In genomic region chr17:79803997-79804855, GRCh38 we compare ENCODE assay signal across 1 cellular context.
TF ChIP-seq lines count a peak whose summit lies in the region.

No MANE protein-coding gene starts in this region.

TF ChIP-seq in WTC11, 78 proteins besides CTCF, POLR2A, EP300 and RAD21 (continued from another document):
- TF ChIP-seq FOXP4 (CRISPR knock-in tag; IDR thresholded peaks at IDR 0.05) (peak; percentile 15; the same call in 1 of the 2 replicates), IRF1 (CRISPR knock-in tag; IDR thresholded peaks at IDR 0.05) (no peak; the same call in 1 of the 2 replicates), PRRX2 (CRISPR knock-in tag; IDR thresholded peaks at IDR 0.05) (no peak), E2F5 (CRISPR knock-in tag; IDR thresholded peaks at IDR 0.05) (no peak; the same call in 1 of the 2 replicates), CBFB (CRISPR knock-in tag; IDR thresholded peaks at IDR 0.05; ENCODE audit: low read depth) (no peak), ZBTB21 (CRISPR knock-in tag; IDR thresholded peaks at IDR 0.05; ENCODE audit: borderline replicate concordance) (no peak), TP53 (CRISPR knock-in tag; IDR thresholded peaks at IDR 0.05) (0 out of 2 replicates have a peak, but pooled peaks have one; percentile 30)
